In genomic region chr12:132148368-132149045, GRCh38 we compare ENCODE assay signal across 24 cellular contexts. TPM values are rescaled to one million over a fixed set of nuclear protein-coding genes. Genes with fewer than 3 reads are reported as not detected.
DNase-seq lines count a peak whose midpoint lies in the region; ATAC-seq, FAIRE-seq and TF ChIP-seq lines count a peak whose summit lies in the region.
"Had no signal": no experiment of that assay in that cellular context is flagged by ENCODE, and none has a peak within 500 bp of the region (broad histone marks: within the 10 kb centered on the region; RNA-seq: fewer than 3 reads in every experiment).

No MANE protein-coding gene starts in this region.

- no peaks in the 10 kb centered on the region for H3K27me3 ChIP-seq in CD4-positive, alpha-beta T cell (ENCODE audit: control insufficient read depth, insufficient read depth, low read length)
- H3K27me3 ChIP-seq in pancreas (no peaks in the 10 kb centered on the region), suprapubic skin (no peaks in the 10 kb centered on the region)

- H3K27me3 Mint-ChIP-seq in activated naive CD8-positive, alpha-beta T cell treated with anti-CD3 and anti-CD28 coated beads, Interleukin-2, amount 10 ng/mL, durations not matched to agents 7 days and 5 days: no peaks in the 10 kb centered on the region
- no peaks in the 10 kb centered on the region for H3K27me3 Mint-ChIP-seq in activated naive CD8-positive, alpha-beta T cell treated with anti-CD3 and anti-CD28 coated beads for 36 hours
- H3K27me3 Mint-ChIP-seq in CD4-positive, alpha-beta T cell: no peaks in the 10 kb centered on the region
- H3K27me3 Mint-ChIP-seq: B cell had no signal

- CTCF ChIA-PET in CD4-positive, alpha-beta T cell (lab: Charles Lee): no interaction called here

- no peak for TF ChIP-seq EP300 in suprapubic skin (IDR thresholded peaks at IDR 0.05)

- H3K4me3 ChIP-seq in pancreas (no peak overlapping the region), suprapubic skin (no peak overlapping the region)
- H3K4me3 ChIP-seq: A549 had no signal

- 92 to 96% methylated on average over 15 to 35 of the region's 41 CpGs for WGBS in pancreas, 2 donors
- WGBS in suprapubic skin: 93% methylated on average over 31 of the region's 41 CpGs

- H3K4me3 Mint-ChIP-seq in activated naive CD8-positive, alpha-beta T cell treated with anti-CD3 and anti-CD28 coated beads, Interleukin-2, amount 10 ng/mL, durations not matched to agents 7 days and 5 days: no peak overlapping the region
- H3K4me3 Mint-ChIP-seq in activated naive CD8-positive, alpha-beta T cell treated with anti-CD3 and anti-CD28 coated beads for 36 hours: no peak overlapping the region
- H3K4me3 Mint-ChIP-seq in CD4-positive, alpha-beta T cell: peak overlapping the region; percentile 30
- H3K4me3 Mint-ChIP-seq: B cell; CD4-positive, CD25-positive, alpha-beta regulatory T cell had no signal

- peaks cover 16% of the 10 kb centered on the region for H3K4me1 Mint-ChIP-seq in activated naive CD8-positive, alpha-beta T cell treated with anti-CD3 and anti-CD28 coated beads, Interleukin-2, amount 10 ng/mL, durations not matched to agents 7 days and 5 days
- H3K4me1 Mint-ChIP-seq in activated naive CD8-positive, alpha-beta T cell treated with anti-CD3 and anti-CD28 coated beads for 36 hours: peaks cover 18% of the 10 kb centered on the region
- H3K4me1 Mint-ChIP-seq in CD4-positive, alpha-beta T cell (ENCODE audit: low read depth): peaks cover 20% of the 10 kb centered on the region

- H3K4me1 ChIP-seq in pancreas (peaks cover 0 to 9% (median 0%) of the 10 kb centered on the region in 3 donors), suprapubic skin (peaks cover 17% of the 10 kb centered on the region)

- H3K36me3 Mint-ChIP-seq in activated naive CD8-positive, alpha-beta T cell treated with anti-CD3 and anti-CD28 coated beads, Interleukin-2, amount 10 ng/mL, durations not matched to agents 7 days and 5 days: peaks cover 2% of the 10 kb centered on the region
- H3K36me3 Mint-ChIP-seq in activated naive CD8-positive, alpha-beta T cell treated with anti-CD3 and anti-CD28 coated beads for 36 hours: peaks cover 8% of the 10 kb centered on the region
- peaks cover 30% of the 10 kb centered on the region for H3K36me3 Mint-ChIP-seq in CD4-positive, alpha-beta T cell (ENCODE audit: low read depth)
- H3K36me3 Mint-ChIP-seq: CD4-positive, CD25-positive, alpha-beta regulatory T cell had no signal

- H3K36me3 ChIP-seq in pancreas (peaks cover 0 to 14% (median 0%) of the 10 kb centered on the region in 3 donors), suprapubic skin (peaks cover 43% of the 10 kb centered on the region)

- H3K9me3 ChIP-seq in CD4-positive, alpha-beta T cell (ENCODE audit: control insufficient read depth, low read length): no peaks in the 10 kb centered on the region
- H3K9me3 ChIP-seq in pancreas: no peaks in the 10 kb centered on the region
- no peaks in the 10 kb centered on the region for H3K9me3 ChIP-seq in suprapubic skin
- H3K9me3 ChIP-seq: A549 had no signal

- POLR2A ChIA-PET in activated naive CD8-positive, alpha-beta T cell treated with anti-CD3 and anti-CD28 coated beads, Interleukin-2, amount 10 ng/mL, durations not matched to agents 7 days and 5 days (lab: Charles Lee): no interaction called here
- POLR2A ChIA-PET in CD4-positive, alpha-beta T cell (lab: Charles Lee): no interaction called here

- intact Hi-C loops in CD4-positive, alpha-beta T cell (cut with DNase I, micrococcal nuclease): no loop called here
- intact Hi-C loops in pancreas (cut with DNase I): no loop called here

- no peak overlapping the region for H3K27ac ChIP-seq in CD4-positive, alpha-beta T cell (ENCODE audit: low read depth, low read length)
- H3K27ac ChIP-seq in pancreas (no peak overlapping the region), suprapubic skin (no peak overlapping the region)
- H3K27ac ChIP-seq: A549, HL-60, RWPE1 had no signal

- no peak for FAIRE-seq in pancreas (lab: Jason Lieb, UNC)
- FAIRE-seq: A549, GM19239 had no signal

- ATAC-seq in activated naive CD8-positive, alpha-beta T cell treated with anti-CD3 and anti-CD28 coated beads, Interleukin-2, amount 10 ng/mL, durations not matched to agents 7 days and 5 days (ENCODE audit: low read depth): no peak
- ATAC-seq in CD4-positive, alpha-beta T cell (ENCODE audit: poor library complexity): no peak
- no peak for ATAC-seq in pancreas
- ATAC-seq: A549 had no signal

- H3K27ac Mint-ChIP-seq in activated naive CD8-positive, alpha-beta T cell treated with anti-CD3 and anti-CD28 coated beads, Interleukin-2, amount 10 ng/mL, durations not matched to agents 7 days and 5 days: no peak overlapping the region
- no peak overlapping the region for H3K27ac Mint-ChIP-seq in activated naive CD8-positive, alpha-beta T cell treated with anti-CD3 and anti-CD28 coated beads for 36 hours
- H3K27ac Mint-ChIP-seq in CD4-positive, alpha-beta T cell: no peak overlapping the region
- H3K27ac Mint-ChIP-seq: B cell; CD4-positive, CD25-positive, alpha-beta regulatory T cell had no signal

- TF ChIP-seq CTCF in CD4-positive, alpha-beta T cell (IDR thresholded peaks at IDR 0.05): no peak
- no peak for TF ChIP-seq CTCF in pancreas (IDR thresholded peaks at IDR 0.05)
- TF ChIP-seq CTCF in suprapubic skin (IDR thresholded peaks at IDR 0.05): no peak

- H3K9me3 Mint-ChIP-seq in activated naive CD8-positive, alpha-beta T cell treated with anti-CD3 and anti-CD28 coated beads, Interleukin-2, amount 10 ng/mL, durations not matched to agents 7 days and 5 days: no peaks in the 10 kb centered on the region
- no peaks in the 10 kb centered on the region for H3K9me3 Mint-ChIP-seq in activated naive CD8-positive, alpha-beta T cell treated with anti-CD3 and anti-CD28 coated beads for 36 hours
- no peaks in the 10 kb centered on the region for H3K9me3 Mint-ChIP-seq in CD4-positive, alpha-beta T cell
- H3K9me3 Mint-ChIP-seq: CD4-positive, CD25-positive, alpha-beta regulatory T cell had no signal

- no peak for TF ChIP-seq POLR2A in suprapubic skin (IDR thresholded peaks at IDR 0.05)

- DNase-seq in activated naive CD8-positive, alpha-beta T cell treated with anti-CD3 and anti-CD28 coated beads, Interleukin-2, amount 10 ng/mL, durations not matched to agents 7 days and 5 days: peak; percentile 19
- DNase-seq in activated naive CD8-positive, alpha-beta T cell treated with anti-CD3 and anti-CD28 coated beads for 36 hours: no peak
- no peak for DNase-seq in CD4-positive, alpha-beta T cell
- DNase-seq in pancreas (peak in 4 of 6 donors; percentile 10 to 62 (median 36)), suprapubic skin (ENCODE audit: low spot score in 2 of 2) (peak; percentile 39 to 68), NCI-H2196 (lab: John Stamatoyannopoulos, UW; ENCODE audit: unreplicated experiment) (no peak)
- DNase-seq in stimulated activated CD8-positive, alpha-beta memory T cell treated with anti-CD3 and anti-CD28 coated beads, Interleukin-4, amount 100 ng/mL, for 48 hours: no peak
- DNase-seq: CD4-positive, CD25-positive, alpha-beta regulatory T cell; COR-L47; DMS79; GOT3; HCEC 1CT; KG1; NCI-H1092; NCI-H1436; NCI-H187 treated with DMSO at 0.1 percent for 48 hours; NCI-H2227 treated with DMSO at 0.1 percent for 48 hours; NCI-H510A treated with DMSO at 0.1 percent for 48 hours; NCI-H748 treated with DMSO at 0.1 percent for 48 hours had no signal

RNA-seq across cellular contexts. Expression of gene NOC4L, which starts 4.2 kb away (rescaled TPM):
- 10 to 100 TPM; 29.3 to 29.4 TPM for total RNA-seq in activated naive CD8-positive, alpha-beta T cell treated with anti-CD3 and anti-CD28 coated beads, Interleukin-2, amount 10 ng/mL, durations not matched to agents 7 days and 5 days
- total RNA-seq in activated naive CD8-positive, alpha-beta T cell treated with anti-CD3 and anti-CD28 coated beads for 36 hours: 10 to 100 TPM; 54.2 to 59.2 TPM
- total RNA-seq in CD4-positive, alpha-beta T cell: 10 to 100 TPM; 21.8 to 22.3 TPM
- total RNA-seq in pancreas (10 to 100 TPM in 1 of 6 donors, 1 to 10 TPM in 5; 6.8 to 10.9 (median 8.1) TPM), suprapubic skin (10 to 100 TPM; 13.9 to 20.4 (median 16.0) TPM)
- 10 to 100 TPM; 32.8 to 45.8 TPM for polyA plus RNA-seq in pancreas

RNA-seq across cellular contexts. Expression of gene DDX51, which starts 4.4 kb away (rescaled TPM):
- 10 to 100 TPM; 31.9 to 33.5 TPM for total RNA-seq in activated naive CD8-positive, alpha-beta T cell treated with anti-CD3 and anti-CD28 coated beads, Interleukin-2, amount 10 ng/mL, durations not matched to agents 7 days and 5 days
- total RNA-seq in activated naive CD8-positive, alpha-beta T cell treated with anti-CD3 and anti-CD28 coated beads for 36 hours: 10 to 100 TPM; 32.4 to 34.8 TPM
- 10 to 100 TPM; 58.0 to 59.3 TPM for total RNA-seq in CD4-positive, alpha-beta T cell
- 10 to 100 TPM in 4 of 6 donors, 1 to 10 TPM in 2; 7.8 to 15.6 (median 12.4) TPM for total RNA-seq in pancreas
- 10 to 100 TPM; 32.9 to 46.7 TPM for polyA plus RNA-seq in pancreas
- 10 to 100 TPM; 21.1 to 39.6 (median 23.7) TPM for total RNA-seq in suprapubic skin

Comparison
In these comparisons a context has a peak if more than half of its experiments do, and no peak if none do; other contexts are left out.
1. DNase-seq: peak in activated naive CD8-positive, alpha-beta T cell treated with anti-CD3 and anti-CD28 coated beads, Interleukin-2, amount 10 ng/mL, durations not matched to agents 7 days and 5 days (single experiment), pancreas (4 of 6) and suprapubic skin (2 of 2); none in activated naive CD8-positive, alpha-beta T cell treated with anti-CD3 and anti-CD28 coated beads for 36 hours (single experiment), CD4-positive, alpha-beta T cell (0 of 10), NCI-H2196 (single experiment) and stimulated activated CD8-positive, alpha-beta memory T cell treated with anti-CD3 and anti-CD28 coated beads, Interleukin-4, amount 100 ng/mL, for 48 hours (single experiment).